ENCODE assay signal across 18 cellular contexts in genomic region chr1:107273515-107273914, GRCh38.
"Had no signal": no experiment of that assay in that cellular context is flagged by ENCODE, and none has a peak within 500 bp of the region (broad histone marks: within the 10 kb centered on the region; RNA-seq: fewer than 3 reads in every experiment).

No MANE protein-coding gene starts in this region.

- H3K4me3 ChIP-seq: ascending aorta, coronary artery, hepatocyte had no signal

- H2AFZ ChIP-seq: hepatocyte had no signal

- H3K27ac ChIP-seq: ascending aorta, coronary artery, hepatocyte, WERI-Rb-1 had no signal

- H3K4me2 ChIP-seq: hepatocyte had no signal

- H3K79me2 ChIP-seq: hepatocyte had no signal

- DNase-seq: activated CD4-positive, alpha-beta T cell treated with anti-CD3 and anti-CD28 coated beads for 36 hours; activated CD8-positive, alpha-beta memory T cell treated with anti-CD3 and anti-CD28 coated beads, Interleukin-2, amount 50 U/mL, for 4 hours; activated CD8-positive, alpha-beta T cell treated with anti-CD3 and anti-CD28 coated beads for 36 hours; activated gamma-delta T cell treated with Interleukin-2 at 50 U/mL for 16 hours; activated naive CD8-positive, alpha-beta T cell treated with anti-CD3 and anti-CD28 coated beads, Interleukin-2, amount 10 ng/mL, durations not matched to agents 7 days and 5 days; activated T-cell treated with anti-CD3 and anti-CD28 coated beads, Interleukin-2, amount 50 U/mL, for 72 hours; caudate nucleus; effector CD4-positive, alpha-beta T cell; kidney; midbrain; naive B cell; posterior cingulate gyrus; small intestine; T-helper 9 cell; WERI-Rb-1 had no signal

- H3K27me3 ChIP-seq: ascending aorta, hepatocyte had no signal

- H3K4me1 ChIP-seq: ascending aorta had no signal

- H3K9me3 ChIP-seq: ascending aorta had no signal

- H3K36me3 ChIP-seq: ascending aorta, WERI-Rb-1 had no signal
